ENCODE assay signal across 19 cellular contexts in the genomic region with DNA sequence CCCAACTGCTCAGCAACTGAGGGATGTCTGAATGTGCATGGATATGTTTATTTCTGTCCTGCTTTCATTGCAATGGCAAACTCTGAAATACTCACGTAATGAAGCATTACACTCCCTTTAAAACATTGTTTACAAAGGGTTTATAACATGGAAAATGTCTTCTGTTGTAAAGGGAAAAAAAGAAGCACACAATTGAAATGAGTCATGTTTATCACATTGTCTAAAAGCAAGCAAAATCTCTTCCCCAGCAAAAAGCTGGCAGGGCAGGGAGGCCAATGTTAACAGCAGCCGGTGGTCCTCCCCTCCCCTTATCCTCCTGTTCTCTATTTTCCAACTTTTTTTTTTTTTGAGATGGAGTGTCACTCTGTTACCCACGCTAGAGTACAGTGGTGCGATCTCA. TPM values are rescaled to one million over a fixed set of nuclear protein-coding genes. Genes with fewer than 3 reads are reported as not detected.
A peak's percentile ranks its signal among the peaks of the same experiment; 100 is the strongest.
DNase-seq lines count a peak whose midpoint lies in the region; TF ChIP-seq lines count a peak whose summit lies in the region.
"Had no signal": no experiment of that assay in that cellular context is flagged by ENCODE, and none has a peak within 500 bp of the region (broad histone marks: within the 10 kb centered on the region; RNA-seq: fewer than 3 reads in every experiment).

No MANE protein-coding gene starts in this region.

- DNase-seq in DMS53 (lab: John Stamatoyannopoulos, UW), result peak; percentile 74
- no peak for DNase-seq in dorsolateral prefrontal cortex
- no peak for DNase-seq in mesothelial cell of epicardium (ENCODE audit: low spot score in 2 of 2, unreplicated experiment in 2 of 2)
- DNase-seq in stimulated activated CD4-positive, alpha-beta T cell treated with anti-CD3 and anti-CD28 coated beads, Interleukin-4, amount 100 ng/mL, for 4 hours, result no peak
- DNase-seq in activated effector memory CD4-positive, alpha-beta T cell treated with Interleukin-2 at 50 U/mL for 16 hours, result no peak
- DNase-seq in retina, result no peak
- DNase-seq: activated naive CD8-positive, alpha-beta T cell treated with anti-CD3 and anti-CD28 coated beads, Interleukin-2, amount 50 U/mL, for 24 hours; CD4-positive, CD25-positive, alpha-beta regulatory T cell; DND-41; effector memory CD8-positive, alpha-beta T cell; foreskin fibroblast; left lung; naive thymus-derived CD4-positive, alpha-beta T cell; NCI-H1930; NCI-H510A treated with DMSO at 0.1 percent for 48 hours; posterior cingulate gyrus; SIG-M5; stimulated activated naive CD4-positive, alpha-beta T cell treated with Interleukin-2 at 50 U/mL for 16 hours had no signal

- H3K27me3 Mint-ChIP-seq in mesothelial cell of epicardium (ENCODE audit: low read depth), result peaks cover 26% of the 10 kb centered on the region

- H3K4me3 ChIP-seq in dorsolateral prefrontal cortex, result no peak overlapping the region
- H3K4me3 ChIP-seq: left lung had no signal

- H3K27me3 ChIP-seq in dorsolateral prefrontal cortex, result no peaks in the 10 kb centered on the region

- H3K4me3 Mint-ChIP-seq in mesothelial cell of epicardium, result no peak overlapping the region
- H3K4me3 Mint-ChIP-seq: activated naive CD8-positive, alpha-beta T cell treated with anti-CD3 and anti-CD28 coated beads, Interleukin-2, amount 50 U/mL, for 24 hours; CD4-positive, CD25-positive, alpha-beta regulatory T cell; effector memory CD8-positive, alpha-beta T cell; naive thymus-derived CD4-positive, alpha-beta T cell had no signal

- H3K27ac ChIP-seq in dorsolateral prefrontal cortex, result peak overlapping the region in 35 of 59 donors; percentile 1 to 100 (median 98)

- intact Hi-C loops in dorsolateral prefrontal cortex (cut with DNase I), result loop anchor here in 1 of 2 donors (2.0 kb wide), 1 partner anchor 29 kb away; no protein-coding TSS in a partner anchor

- no peaks in the 10 kb centered on the region for H3K36me3 Mint-ChIP-seq in mesothelial cell of epicardium
- H3K36me3 Mint-ChIP-seq: CD4-positive, CD25-positive, alpha-beta regulatory T cell had no signal

- peaks cover 41% of the 10 kb centered on the region for H3K4me1 Mint-ChIP-seq in mesothelial cell of epicardium

- no peaks in the 10 kb centered on the region for H3K9me3 Mint-ChIP-seq in mesothelial cell of epicardium
- H3K9me3 Mint-ChIP-seq: activated naive CD8-positive, alpha-beta T cell treated with anti-CD3 and anti-CD28 coated beads, Interleukin-2, amount 50 U/mL, for 24 hours; CD4-positive, CD25-positive, alpha-beta regulatory T cell; effector memory CD8-positive, alpha-beta T cell; naive thymus-derived CD4-positive, alpha-beta T cell had no signal

- TF ChIP-seq CTCF in dorsolateral prefrontal cortex (IDR thresholded peaks at IDR 0.05 in 54 of 56, conservative IDR thresholded peaks at IDR 0.05 in 2 of 56; ENCODE audit: low read depth in 1 of 56, partially characterized antibody in 56 of 56), result no peak
- TF ChIP-seq CTCF in mesothelial cell of epicardium (IDR thresholded peaks at IDR 0.05; ENCODE audit: unreplicated experiment), result no peak

- H3K27ac Mint-ChIP-seq in mesothelial cell of epicardium, result peak overlapping the region; percentile 83
- H3K27ac Mint-ChIP-seq: activated naive CD8-positive, alpha-beta T cell treated with anti-CD3 and anti-CD28 coated beads, Interleukin-2, amount 50 U/mL, for 24 hours; effector memory CD8-positive, alpha-beta T cell; naive thymus-derived CD4-positive, alpha-beta T cell had no signal

RNA-seq across cellular contexts. Expression of a gene that starts 3.9 kb away (rescaled TPM):
- total RNA-seq in dorsolateral prefrontal cortex, result 100 to 1,000 TPM in 1 of 120 experiments, 10 to 100 TPM in 118, 1 to 10 TPM in 1; 8.7 to 144 (median 30.1) TPM
- total RNA-seq in mesothelial cell of epicardium, result 92.4 to 94.8 TPM (median 93.1 TPM) in 3 replicates
- total RNA-seq: T-helper 2 cell treated with Interferon-gamma antibody and Interleukin-4, amounts not matched to agents 100 ng/mL and 5 ng/mL, for 36 hours had no signal

RNA-seq across cellular contexts. Expression of a gene that starts 11.9 kb away (rescaled TPM):
- 10 to 100 TPM in 40 of 120 experiments, 1 to 10 TPM in 80; 4.8 to 17.0 (median 9.0) TPM for total RNA-seq in dorsolateral prefrontal cortex
- total RNA-seq in mesothelial cell of epicardium, result 25.6 to 33.5 TPM (median 25.9 TPM) in 3 replicates

RNA-seq across cellular contexts. Expression of a gene that starts 16.5 kb away (rescaled TPM):
- 10 to 100 TPM; 28.0 to 77.8 (median 52.8) TPM for total RNA-seq in dorsolateral prefrontal cortex
- 49.7 to 60.9 TPM (median 54.1 TPM) in 3 replicates for total RNA-seq in mesothelial cell of epicardium

RNA-seq across cellular contexts. Expression of a gene that starts 45.2 kb away (rescaled TPM):
- total RNA-seq in dorsolateral prefrontal cortex, result 10 to 100 TPM in 118 of 120 experiments, 1 to 10 TPM in 2; 9.3 to 41.7 (median 22.4) TPM
- 14.6 to 17.8 TPM (median 15.4 TPM) in 3 replicates for total RNA-seq in mesothelial cell of epicardium

RNA-seq across cellular contexts. Expression of a gene that starts 49.3 kb away (rescaled TPM):
- 100 to 1,000 TPM in 14 of 120 experiments, 10 to 100 TPM in 106; 49.0 to 130 (median 82.4) TPM for total RNA-seq in dorsolateral prefrontal cortex
- 120 to 143 TPM (median 123 TPM) in 3 replicates for total RNA-seq in mesothelial cell of epicardium
